11 cellular contexts compared by ENCODE assay signal in genomic region chr4:84691170-84691691, GRCh38.
A peak's percentile ranks its signal among the peaks of the same experiment; 100 is the strongest.
DNase-seq lines count a peak whose midpoint lies in the region; TF ChIP-seq lines count a peak whose summit lies in the region.
"Had no signal": no experiment of that assay in that cellular context is flagged by ENCODE, and none has a peak within 500 bp of the region (broad histone marks: within the 10 kb centered on the region; RNA-seq: fewer than 3 reads in every experiment).

No MANE protein-coding gene starts in this region.

- H3K4me3 Mint-ChIP-seq in CD14-positive monocyte, result peak overlapping the region; percentile 31 to 60
- H3K4me3 Mint-ChIP-seq: activated T-cell treated with anti-CD3 and anti-CD28 coated beads, Interleukin-2, amount 50 U/mL, for 4 hours had no signal

- POLR2A ChIA-PET in GM10248 (lab: Yijun Ruan, JAX), result no interaction called here

- H3K9me3 Mint-ChIP-seq in CD14-positive monocyte, result no peaks in the 10 kb centered on the region
- H3K9me3 Mint-ChIP-seq: activated T-cell treated with anti-CD3 and anti-CD28 coated beads, Interleukin-2, amount 50 U/mL, for 4 hours had no signal

- intact Hi-C loops in CD14-positive monocyte (cut with micrococcal nuclease), result no loop called here

- CTCF ChIA-PET in GM10248 (lab: Yijun Ruan, JAX), result interaction anchor here (0.9 kb wide), 1 partner anchor 18 kb away, joined by 3 read pairs; no protein-coding TSS in a partner anchor

- no peaks in the 10 kb centered on the region for H3K27me3 ChIP-seq in MG63
- H3K27me3 ChIP-seq in brain microvascular endothelial cell (replicated peaks), result no peaks in the 10 kb centered on the region
- H3K27me3 ChIP-seq: tibial artery had no signal

- H3K4me1 Mint-ChIP-seq in CD14-positive monocyte, result peaks cover 19% of the 10 kb centered on the region

- H3K36me3 ChIP-seq in MG63 (peaks cover 9% of the 10 kb centered on the region), brain microvascular endothelial cell (replicated peaks) (peaks cover 13% of the 10 kb centered on the region)

- in situ Hi-C loops in brain microvascular endothelial cell (cut with HindIII; ENCODE audit: low pct_ligation_motif_present, low sequenced_read_pairs), result no loop called here

- H3K27ac Mint-ChIP-seq in CD14-positive monocyte, result peak overlapping the region; percentile 16 to 91 (median 78)

- H3K27me3 Mint-ChIP-seq in CD14-positive monocyte (ENCODE audit: low read depth in 3 of 3), result no peaks in the 10 kb centered on the region

- peaks cover 77 to 89% of the 10 kb centered on the region in 2 donors for H3K36me3 Mint-ChIP-seq in CD14-positive monocyte

- no peak for TF ChIP-seq CTCF in CD14-positive monocyte (IDR thresholded peaks at IDR 0.05)
- no peak for TF ChIP-seq CTCF in brain microvascular endothelial cell (IDR thresholded peaks at IDR 0.05; ENCODE audit: low read depth, low read length, missing control alignments)
- TF ChIP-seq CTCF in GM10248 (IDR thresholded peaks at IDR 0.05; ENCODE audit: control extremely low read depth, extremely low read depth, low read depth, missing control alignments), result no peak

- H3K9me3 ChIP-seq in MG63, result no peaks in the 10 kb centered on the region
- H3K9me3 ChIP-seq: tibial artery had no signal

- H3K27ac ChIP-seq in brain microvascular endothelial cell, result peak overlapping the region; percentile 47
- H3K27ac ChIP-seq: tibial artery had no signal

- DNase-seq in CD14-positive monocyte (ENCODE audit: low spot score), result no peak
- peak; percentile 43 for DNase-seq in MG63
- DNase-seq in brain microvascular endothelial cell, result peak; percentile 88
- peak; percentile 64 for DNase-seq in midbrain (lab: John Stamatoyannopoulos, UW)
- DNase-seq in NCI-H1092 treated with DMSO at 0.1 percent for 48 hours (lab: John Stamatoyannopoulos, UW), result no peak
- DNase-seq in GM19240 (ENCODE audit: insufficient read length, low spot score), result no peak
- DNase-seq in NCI-H128 (lab: John Stamatoyannopoulos, UW; ENCODE audit: unreplicated experiment), result no peak
- DNase-seq in GM10248 (ENCODE audit: extremely low spot score), result no peak
- DNase-seq: activated T-cell treated with anti-CD3 and anti-CD28 coated beads, Interleukin-2, amount 50 U/mL, for 4 hours; NCI-H1417; tibial artery had no signal

- H3K4me3 ChIP-seq in MG63 (peak overlapping the region; percentile 10; the same call in 1 of the 2 replicates), brain microvascular endothelial cell (ENCODE audit: low read depth, low read length) (peak overlapping the region; percentile 2)
- H3K4me3 ChIP-seq: tibial artery had no signal

Comparison
In these comparisons a context has a peak if more than half of its experiments do, and no peak if none do; other contexts are left out.
1. DNase-seq: peak in MG63 (single experiment), brain microvascular endothelial cell (single experiment) and midbrain (single experiment); none in CD14-positive monocyte (single experiment), NCI-H1092 treated with DMSO at 0.1 percent for 48 hours (single experiment), GM19240 (single experiment), NCI-H128 (single experiment) and GM10248 (single experiment).